Comparison of ENCODE assay signal across 8 cellular contexts in the genomic region with DNA sequence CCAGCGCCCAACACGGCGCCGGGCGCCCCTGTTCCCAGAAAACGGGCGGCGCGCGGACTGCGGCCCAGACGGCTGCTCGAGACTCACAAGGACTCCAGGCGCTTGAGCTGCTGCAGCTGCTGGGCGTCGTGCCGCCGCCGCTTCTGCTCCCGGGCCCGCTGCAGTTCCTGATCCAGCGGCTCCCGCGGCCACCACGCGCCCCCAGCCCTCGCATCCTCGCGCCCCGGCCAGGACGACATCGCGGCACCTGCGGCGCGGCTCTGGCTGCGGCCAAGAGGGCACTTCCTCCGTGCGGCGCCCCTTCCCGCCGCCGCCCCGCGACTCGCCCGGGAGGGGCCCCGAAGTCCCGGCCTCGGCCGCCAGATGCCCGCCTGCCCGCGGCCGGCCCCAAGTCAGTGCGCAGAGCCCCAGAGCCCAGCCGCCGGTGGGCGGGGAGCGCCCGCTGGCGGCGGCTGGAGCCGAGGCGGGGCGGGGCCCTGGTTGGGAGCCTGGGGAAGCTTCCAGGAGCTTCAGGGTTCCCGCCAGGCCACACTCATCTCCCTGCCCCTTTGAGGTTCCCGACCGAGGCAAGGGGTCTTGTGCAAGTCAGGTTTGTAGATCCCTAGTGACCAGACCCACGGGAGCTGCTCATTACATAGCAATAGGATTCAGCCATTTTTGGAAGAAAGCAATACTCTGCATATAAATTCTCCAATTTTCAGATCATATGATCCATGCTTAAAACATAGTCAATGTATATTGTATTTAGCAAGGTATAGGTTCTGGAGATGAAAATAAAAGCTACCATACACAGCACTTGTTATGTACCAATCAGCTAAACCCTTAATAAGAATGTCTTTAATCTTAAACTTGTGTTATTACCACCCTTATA. TPM values are rescaled to one million over a fixed set of nuclear protein-coding genes. Genes with fewer than 3 reads are reported as not detected.
A peak's percentile ranks its signal among the peaks of the same experiment; 100 is the strongest.
DNase-seq lines count a peak whose midpoint lies in the region; ATAC-seq, FAIRE-seq and TF ChIP-seq lines count a peak whose summit lies in the region.

No MANE protein-coding gene starts in this region.

- intact Hi-C loops in endothelial cell of umbilical vein (cut with micrococcal nuclease): loop anchor here (1.0 to 5.0 kb wide), 7 partner anchors 14 to 451 kb away; partner anchors contain the start of genes FKBP9, LSM5 and RP9

- H3K27ac Mint-ChIP-seq in CD8-positive, alpha-beta memory T cell: peak overlapping the region in 1 of 8 donors; percentile 84

- TF ChIP-seq POLR2A in endothelial cell of umbilical vein (IDR thresholded peaks at IDR 0.05; ENCODE audit: low read depth, low read length): peak; percentile 7

- H3K4me3 Mint-ChIP-seq in CD8-positive, alpha-beta memory T cell: peak overlapping the region; percentile 72 to 90 (median 80)

- POLR2A ChIA-PET in CD8-positive, alpha-beta memory T cell (lab: Charles Lee): interaction anchor here (0.8 to 0.9 kb wide), 2 partner anchors 50 to 448 kb away, joined by 4 to 5 read pairs; partner anchors contain the start of gene AVL9
- POLR2A ChIA-PET in endothelial cell of umbilical vein (lab: Charles Lee): interaction anchor here (0.5 to 0.7 kb wide), 3 partner anchors 14 to 463 kb away, joined by 3 to 9 read pairs (median 4); partner anchors contain the start of gene FKBP9

- H2AFZ ChIP-seq in endothelial cell of umbilical vein (ENCODE audit: low read depth, low read length): peak overlapping the region; percentile 92

- H3K4me1 Mint-ChIP-seq in CD8-positive, alpha-beta memory T cell: peaks cover 7 to 20% (median 12%) of the 10 kb centered on the region in 3 donors

- H3K27ac ChIP-seq in CD8-positive, alpha-beta memory T cell (ENCODE audit: low read depth, low read length): peak overlapping the region; percentile 46
- peak overlapping the region; percentile 73 for H3K27ac ChIP-seq in endothelial cell of umbilical vein (ENCODE audit: insufficient read depth, low read depth, low read length)

- H3K9ac ChIP-seq in endothelial cell of umbilical vein (replicated peaks; ENCODE audit: extremely low read depth, insufficient read depth, low read length): peak overlapping the region; percentile 81

- H3K9me3 Mint-ChIP-seq in CD8-positive, alpha-beta memory T cell: peaks cover 0 to 5% (median 0%) of the 10 kb centered on the region in 5 donors

- ATAC-seq in GM19397 (IDR thresholded peaks at IDR 0.05; ENCODE audit: unreplicated experiment) (peak; percentile 84), HG03520 (IDR thresholded peaks at IDR 0.05; ENCODE audit: unreplicated experiment) (peak; percentile 72)

- peaks cover 3 to 12% of the 10 kb centered on the region in 2 donors for H3K27me3 Mint-ChIP-seq in CD8-positive, alpha-beta memory T cell

- no peaks in the 10 kb centered on the region for H3K9me3 ChIP-seq in CD8-positive, alpha-beta memory T cell (ENCODE audit: low read length)
- peaks cover under 1% of the 10 kb centered on the region for H3K9me3 ChIP-seq in endothelial cell of umbilical vein (replicated peaks; ENCODE audit: control insufficient read depth, insufficient read depth, low read length)

- peak overlapping the region; percentile 50 for H3K4me3 ChIP-seq in CD8-positive, alpha-beta memory T cell (ENCODE audit: low read length)
- H3K4me3 ChIP-seq in endothelial cell of umbilical vein (replicated peaks in 1 of 3; ENCODE audit: insufficient read depth in 1 of 3, low read depth in 1 of 3, low read length in 3 of 3): peak overlapping the region; percentile 84 to 93 (median 92)

- dilution Hi-C loops in endothelial cell of umbilical vein (cut with MboI; ENCODE audit: extremely low pct_ligation_motif_present, low sequenced_read_pairs): no loop called here

- H3K4me2 ChIP-seq in endothelial cell of umbilical vein (ENCODE audit: insufficient read depth, low read length): peak overlapping the region; percentile 97

- CTCF ChIA-PET in CD8-positive, alpha-beta memory T cell (lab: Charles Lee): interaction anchor here (0.6 to 7.9 kb wide), 20 partner anchors 10 to 178 kb away, joined by 3 to 110 read pairs (median 3); partner anchors contain the start of genes FKBP9 and KBTBD2
- CTCF ChIA-PET in endothelial cell of umbilical vein (lab: Charles Lee): interaction anchor here (0.6 to 1.8 kb wide), 26 partner anchors 9 to 250 kb away, joined by 3 to 31 read pairs (median 4); partner anchors contain the start of genes FKBP9, NT5C3A and RP9

- H3K9me1 ChIP-seq in endothelial cell of umbilical vein (replicated peaks; ENCODE audit: control insufficient read depth, extremely low read depth, insufficient read depth, low read length): no peaks in the 10 kb centered on the region

- H3K36me3 Mint-ChIP-seq in CD8-positive, alpha-beta memory T cell: no peaks in the 10 kb centered on the region

- H4K20me1 ChIP-seq in endothelial cell of umbilical vein (replicated peaks; ENCODE audit: control insufficient read depth, extremely low read depth, insufficient read depth, low read length): no peaks in the 10 kb centered on the region

- peaks cover 10% of the 10 kb centered on the region for H3K4me1 ChIP-seq in CD8-positive, alpha-beta memory T cell (ENCODE audit: insufficient read depth, low read length)
- H3K4me1 ChIP-seq in endothelial cell of umbilical vein (ENCODE audit: control insufficient read depth, extremely low read depth, insufficient read depth, low read length): peaks cover 10% of the 10 kb centered on the region

- peak; percentile 57 to 69 (median 60) for DNase-seq in CD8-positive, alpha-beta memory T cell
- DNase-seq in NOMO-1 (lab: John Stamatoyannopoulos, UW; ENCODE audit: unreplicated experiment in 2 of 2) (peak; percentile 76 to 91), endothelial cell of umbilical vein (ENCODE audit: low read depth, low spot score) (peak; percentile 78), midbrain (lab: John Stamatoyannopoulos, UW) (peak; percentile 87)
- peak; percentile 67 for DNase-seq in activated CD8-positive, alpha-beta memory T cell treated with anti-CD3 and anti-CD28 coated beads, Interleukin-2, amount 50 U/mL, for 4 hours
- DNase-seq in stimulated activated CD8-positive, alpha-beta memory T cell treated with anti-CD3 and anti-CD28 coated beads, Interleukin-2, amount 100 ng/mL, for 48 hours (ENCODE audit: low read depth in 2 of 2): peak; percentile 51 to 59

- peak; percentile 77 for FAIRE-seq in endothelial cell of umbilical vein (lab: Jason Lieb, UNC)

- BruUV-seq in endothelial cell of umbilical vein (replicated peaks; lab: Mats Ljungman, UMichigan): no TSS peak

- no peaks in the 10 kb centered on the region for H3K27me3 ChIP-seq in CD8-positive, alpha-beta memory T cell (ENCODE audit: insufficient read depth, low read length, poor library complexity, severe bottlenecking)
- H3K27me3 ChIP-seq in endothelial cell of umbilical vein (ENCODE audit: control insufficient read depth in 2 of 2, insufficient read depth in 2 of 2, low read length in 2 of 2): no peaks in the 10 kb centered on the region

- TF ChIP-seq CTCF in endothelial cell of umbilical vein (IDR thresholded peaks at IDR 0.05; ENCODE audit: extremely low read depth in 1 of 2, insufficient read depth in 1 of 2, low read depth in 1 of 2, low read length in 2 of 2): peak; percentile 59 to 66

- H3K79me2 ChIP-seq in endothelial cell of umbilical vein (ENCODE audit: control insufficient read depth, insufficient read depth, low read length): peaks cover 31% of the 10 kb centered on the region

- no peaks in the 10 kb centered on the region for H3K36me3 ChIP-seq in CD8-positive, alpha-beta memory T cell (ENCODE audit: insufficient read depth, low read length)
- H3K36me3 ChIP-seq in endothelial cell of umbilical vein (ENCODE audit: control insufficient read depth in 2 of 2, extremely low read depth in 1 of 2, insufficient read depth in 2 of 2, low read length in 2 of 2): no peaks in the 10 kb centered on the region

TF ChIP-seq in endothelial cell of umbilical vein, 7 proteins besides CTCF, POLR2A, EP300 and RAD21:
- TF ChIP-seq EZH2 (IDR thresholded peaks at IDR 0.05; ENCODE audit: borderline replicate concordance, low read depth, low read length, severe bottlenecking) (no peak), POLR2AphosphoS5 (IDR thresholded peaks at IDR 0.05; ENCODE audit: insufficient read depth, low read depth, low read length) (peak; percentile 65)

RNA-seq across cellular contexts. Expression of gene FKBP9, which starts 14.2 kb away (rescaled TPM):
- total RNA-seq in CD8-positive, alpha-beta memory T cell: under 1 TPM; 0.29 to 0.31 TPM
- polyA plus RNA-seq in CD8-positive, alpha-beta memory T cell: not detected
- total RNA-seq in endothelial cell of umbilical vein: 112 and 124 TPM in 2 replicates
- polyA plus RNA-seq in endothelial cell of umbilical vein: 88.7 and 100 TPM in 2 replicates
- 75.8 and 83.5 TPM in 2 replicates for polyA plus RNA-seq in endothelial cell of umbilical vein (2011; cell fraction: cytosol; rRNA removed)
- polyA plus RNA-seq in endothelial cell of umbilical vein (2011; cell fraction: nucleus; rRNA removed): 52.2 and 62.7 TPM in 2 replicates
- 110 and 119 TPM in 2 replicates for polyA plus RNA-seq in endothelial cell of umbilical vein (2012)
- polyA minus RNA-seq in endothelial cell of umbilical vein: 168 and 189 TPM in 2 replicates
- 37.7 TPM for polyA minus RNA-seq in endothelial cell of umbilical vein (2011; cell fraction: cytosol; rRNA and poly(A)+ RNA removed)
- 36.8 and 49.7 TPM in 2 replicates for polyA minus RNA-seq in endothelial cell of umbilical vein (2011; cell fraction: nucleus; rRNA and poly(A)+ RNA removed)

RNA-seq across cellular contexts. Expression of gene KBTBD2, which starts 51.5 kb away (rescaled TPM):
- total RNA-seq in CD8-positive, alpha-beta memory T cell: 10 to 100 TPM; 21.8 to 24.2 TPM
- 21.9 TPM for polyA plus RNA-seq in CD8-positive, alpha-beta memory T cell
- 36.6 and 37.0 TPM in 2 replicates for total RNA-seq in endothelial cell of umbilical vein
- polyA plus RNA-seq in endothelial cell of umbilical vein: 19.8 and 24.8 TPM in 2 replicates
- 21.3 and 23.0 TPM in 2 replicates for polyA plus RNA-seq in endothelial cell of umbilical vein (2011; cell fraction: cytosol; rRNA removed)
- polyA plus RNA-seq in endothelial cell of umbilical vein (2011; cell fraction: nucleus; rRNA removed): 44.7 and 52.5 TPM in 2 replicates
- 27.1 and 32.1 TPM in 2 replicates for polyA plus RNA-seq in endothelial cell of umbilical vein (2012)
- polyA minus RNA-seq in endothelial cell of umbilical vein: 51.4 and 51.5 TPM in 2 replicates
- polyA minus RNA-seq in endothelial cell of umbilical vein (2011; cell fraction: cytosol; rRNA and poly(A)+ RNA removed): 16.2 TPM
- 65.4 and 86.4 TPM in 2 replicates for polyA minus RNA-seq in endothelial cell of umbilical vein (2011; cell fraction: nucleus; rRNA and poly(A)+ RNA removed)

Comparison
In these comparisons a context has a peak if more than half of its experiments do, and no peak if none do; other contexts are left out.
1. Peak in every context shown above with its lines: DNase-seq, ATAC-seq, H3K4me3 ChIP-seq and H3K27ac ChIP-seq.
2. RNA of gene FKBP9, which starts 14.2 kb away (total RNA-seq): 112 to 124 TPM in endothelial cell of umbilical vein; 0.29 to 0.31 TPM in CD8-positive, alpha-beta memory T cell; every median in the first group is over 10 times any median in the second.